18 cellular contexts compared by ENCODE assay signal in the genomic region with DNA sequence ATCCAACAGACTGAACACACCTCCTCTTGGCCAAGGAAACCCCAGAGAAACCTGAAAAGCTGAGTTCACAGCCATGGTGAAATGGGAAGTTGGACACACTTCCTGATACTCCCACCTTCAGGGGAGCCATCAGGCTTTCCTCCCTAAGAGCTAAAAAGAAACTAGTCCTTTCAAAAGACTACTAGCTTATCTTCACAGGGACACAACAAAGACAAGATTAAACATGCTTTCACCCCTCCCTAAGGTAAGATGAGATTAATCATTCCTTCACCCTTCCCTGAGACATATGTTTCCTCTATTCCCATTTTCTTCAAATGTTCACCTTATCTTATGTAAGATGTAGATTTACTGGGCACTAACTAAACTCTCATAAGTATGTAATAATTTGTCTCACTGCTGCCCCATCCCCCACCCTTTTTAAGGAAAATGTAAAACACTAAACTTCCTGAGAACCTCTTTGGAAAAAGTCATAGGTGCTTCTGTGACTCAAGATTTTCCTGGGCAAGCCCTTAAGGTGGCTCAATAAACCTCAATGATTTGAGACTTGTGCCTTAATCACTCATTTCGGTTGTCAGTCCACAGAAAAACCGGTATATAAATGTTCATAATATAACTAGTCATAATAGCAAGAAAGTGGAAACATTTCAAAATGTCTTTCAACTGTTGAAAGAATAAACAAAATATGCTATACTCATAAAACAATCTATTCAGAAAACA. TPM values are rescaled to one million over a fixed set of nuclear protein-coding genes. Genes with fewer than 3 reads are reported as not detected.
A peak's percentile ranks its signal among the peaks of the same experiment; 100 is the strongest.
DNase-seq lines count a peak whose midpoint lies in the region; ATAC-seq and TF ChIP-seq lines count a peak whose summit lies in the region.
"Had no signal": no experiment of that assay in that cellular context is flagged by ENCODE, and none has a peak within 500 bp of the region (broad histone marks: within the 10 kb centered on the region; RNA-seq: fewer than 3 reads in every experiment).

No MANE protein-coding gene starts in this region.

- CTCF ChIA-PET in RWPE1 (lab: Yijun Ruan, JAX): interaction anchor here (1.8 kb wide), 1 partner anchor 41 kb away, joined by 4 read pairs; a partner anchor contains a TSS
- CTCF ChIA-PET in PC-9 (lab: Charles Lee): interaction anchor here (1.1 kb wide), 1 partner anchor 39 kb away, joined by 3 read pairs; no protein-coding TSS in a partner anchor
- CTCF ChIA-PET in OCI-LY7 (lab: Charles Lee; ENCODE audit: unreplicated experiment): no interaction called here

- POLR2A ChIA-PET in RWPE1 (lab: Yijun Ruan, JAX; ENCODE audit: low non-redundant PET) (no interaction called here), PC-9 (lab: Charles Lee; ENCODE audit: unreplicated experiment) (interaction anchor here (0.7 kb wide), 1 partner anchor 1838 kb away, joined by 6 read pairs; no protein-coding TSS in a partner anchor), OCI-LY7 (lab: Charles Lee) (interaction anchor here (0.9 to 1.0 kb wide), 2 partner anchors 15 to 22 kb away, joined by 3 read pairs; no protein-coding TSS in a partner anchor)

- peak overlapping the region; percentile 40 for H2AFZ ChIP-seq in ACC112 (ENCODE audit: low read length, unreplicated experiment)
- H2AFZ ChIP-seq in PC-9: no peak overlapping the region
- no peak overlapping the region for H2AFZ ChIP-seq in OCI-LY7 (ENCODE audit: low read length)

- H3K9me2 ChIP-seq in PC-9 (ENCODE audit: insufficient read depth) (no peaks in the 10 kb centered on the region), OCI-LY7 (ENCODE audit: insufficient read depth, low read length) (no peaks in the 10 kb centered on the region)

- DNase-seq in KBM-7 (peak; percentile 15), RWPE1 (ENCODE audit: low spot score) (peak; percentile 80), epithelial cell of prostate (ENCODE audit: low read depth, low spot score) (peak; percentile 64), PC-9 (no peak), OCI-LY7 (ENCODE audit: low spot score) (no peak), WERI-Rb-1 (no peak)
- DNase-seq: AML-193; CD4-positive, CD25-positive, alpha-beta regulatory T cell; DMS53; NCI-H226; NCI-H526 treated with DMSO at 0.1 percent for 48 hours; SJCRH30 had no signal

- in situ Hi-C loops in KBM-7 (cut with MboI; ENCODE audit: low pct_unique_long_range_greater_than_20kb, low sequenced_read_pairs): no loop called here

- no peaks in the 10 kb centered on the region for H3K27me3 ChIP-seq in ACC112 (ENCODE audit: insufficient read depth, low read length)
- H3K27me3 ChIP-seq in PC-9 (ENCODE audit: insufficient read depth, low read depth): no peaks in the 10 kb centered on the region
- no peaks in the 10 kb centered on the region for H3K27me3 ChIP-seq in WERI-Rb-1 (ENCODE audit: insufficient read depth, low read depth, severe bottlenecking)
- H3K27me3 ChIP-seq: SJCRH30 had no signal

- H3K4me2 ChIP-seq in PC-9 (no peak overlapping the region), OCI-LY7 (ENCODE audit: low read length) (no peak overlapping the region)
- H3K4me2 ChIP-seq: A549, KMS-11 had no signal

- ATAC-seq in HG03095 (IDR thresholded peaks at IDR 0.05; ENCODE audit: unreplicated experiment): no peak
- ATAC-seq: A549, HCT116 had no signal

- H3K4me3 ChIP-seq in ACC112 (ENCODE audit: low read depth, low read length) (no peak overlapping the region), PC-9 (no peak overlapping the region), OCI-LY7 (ENCODE audit: low read depth, low read length, poor library complexity, severe bottlenecking) (no peak overlapping the region), WERI-Rb-1 (ENCODE audit: low read depth, low read length) (no peak overlapping the region)
- H3K4me3 ChIP-seq: A549, SJCRH30 had no signal

- H4K20me1 ChIP-seq in PC-9 (ENCODE audit: insufficient read depth) (no peaks in the 10 kb centered on the region), OCI-LY7 (ENCODE audit: insufficient read depth, low read length) (no peaks in the 10 kb centered on the region)

- BruUV-seq in PC-9 (replicated peaks; lab: Mats Ljungman, UMichigan) (no TSS peak), OCI-LY7 (replicated peaks; lab: Mats Ljungman, UMichigan) (no TSS peak)

- intact Hi-C loops in PC-9 (cut with micrococcal nuclease; ENCODE audit: unreplicated experiment): no loop called here
- intact Hi-C loops in OCI-LY7 (cut with micrococcal nuclease; ENCODE audit: unreplicated experiment): no loop called here

- no peaks in the 10 kb centered on the region for H3F3A ChIP-seq in PC-9 (ENCODE audit: insufficient read depth, low read depth)

- TF ChIP-seq CTCF in RWPE1 (conservative IDR thresholded peaks at IDR 0.05; ENCODE audit: low read depth) (no peak), PC-9 (conservative IDR thresholded peaks at IDR 0.05) (no peak), OCI-LY7 (conservative IDR thresholded peaks at IDR 0.05; ENCODE audit: low read length) (no peak), WERI-Rb-1 (IDR thresholded peaks at IDR 0.05; ENCODE audit: low read depth, low read length) (no peak)

- no peak overlapping the region for H3K27ac ChIP-seq in ACC112 (ENCODE audit: low read depth, low read length)
- peak overlapping the region; percentile 57; the same call in 1 of the 2 replicates for H3K27ac ChIP-seq in RWPE1
- H3K27ac ChIP-seq in epithelial cell of prostate: peak overlapping the region; percentile 96
- no peak overlapping the region for H3K27ac ChIP-seq in PC-9
- H3K27ac ChIP-seq in OCI-LY7 (ENCODE audit: low read depth, low read length, poor library complexity, severe bottlenecking): no peak overlapping the region
- H3K27ac ChIP-seq in WERI-Rb-1: no peak overlapping the region
- H3K27ac ChIP-seq: A549, HL-60, KMS-11, SJCRH30 had no signal

- H3K79me2 ChIP-seq in ACC112 (ENCODE audit: control insufficient read depth, insufficient read depth, low read length, unreplicated experiment) (no peaks in the 10 kb centered on the region), PC-9 (ENCODE audit: low read depth) (no peaks in the 10 kb centered on the region), OCI-LY7 (ENCODE audit: insufficient read depth, low read depth, low read length) (no peaks in the 10 kb centered on the region)

- H3K4me1 ChIP-seq in ACC112 (ENCODE audit: control insufficient read depth, insufficient read depth, low read length, unreplicated experiment) (no peaks in the 10 kb centered on the region), PC-9 (replicated peaks; ENCODE audit: insufficient read depth) (no peaks in the 10 kb centered on the region), OCI-LY7 (ENCODE audit: insufficient read depth, low read length, poor library complexity, severe bottlenecking) (no peaks in the 10 kb centered on the region)
- H3K4me1 ChIP-seq: A549, SJCRH30 had no signal

- H3K9me3 ChIP-seq in PC-9 (ENCODE audit: insufficient read depth, low read depth) (no peaks in the 10 kb centered on the region), OCI-LY7 (ENCODE audit: low read length) (no peaks in the 10 kb centered on the region), WERI-Rb-1 (ENCODE audit: severe bottlenecking) (peaks cover 3% of the 10 kb centered on the region)
- H3K9me3 ChIP-seq: A549, SJCRH30 had no signal

- H3K36me3 ChIP-seq in ACC112 (ENCODE audit: insufficient read depth, low read length) (no peaks in the 10 kb centered on the region), PC-9 (ENCODE audit: low read depth) (no peaks in the 10 kb centered on the region), OCI-LY7 (ENCODE audit: insufficient read depth, low read length) (no peaks in the 10 kb centered on the region), WERI-Rb-1 (no peaks in the 10 kb centered on the region)
- H3K36me3 ChIP-seq: SJCRH30 had no signal

RNA-seq across cellular contexts. Expression of a gene that starts 40.5 kb away (rescaled TPM):
- 0.52 and 0.55 TPM in 2 replicates for total RNA-seq in PC-9 (2021)
- not detected in 2 replicates for total RNA-seq in OCI-LY7 (2014; rRNA removed; shearing (Covaris generic))
- total RNA-seq in OCI-LY7 (2022): 0.10 TPM in 1 of 2 replicates, not detected in the other
- total RNA-seq: CD4-positive, CD25-positive, alpha-beta regulatory T cell had no signal

RNA-seq across cellular contexts. Expression of a gene that starts 54.4 kb away (rescaled TPM):
- total RNA-seq in PC-9 (2021) (25.4 and 32.4 TPM in 2 replicates), OCI-LY7 (2022) (50.4 and 51.9 TPM in 2 replicates)
- 32.8 and 34.3 TPM in 2 replicates for total RNA-seq in OCI-LY7 (2014; rRNA removed; shearing (Covaris generic))

Comparison
In these comparisons a context has a peak if more than half of its experiments do, and no peak if none do; other contexts are left out.
1. H3K27ac ChIP-seq: peak in RWPE1 (single experiment) and epithelial cell of prostate (single experiment); none in ACC112 (single experiment), PC-9 (single experiment), OCI-LY7 (single experiment) and WERI-Rb-1 (single experiment).
2. DNase-seq: peak in KBM-7 (single experiment), RWPE1 (single experiment) and epithelial cell of prostate (single experiment); none in PC-9 (0 of 2), OCI-LY7 (single experiment) and WERI-Rb-1 (single experiment).